8 cellular contexts compared by ENCODE assay signal in genomic region chr14:101834387-101835165, GRCh38.
DNase-seq lines count a peak whose midpoint lies in the region; ATAC-seq and TF ChIP-seq lines count a peak whose summit lies in the region.
"Had no signal": no experiment of that assay in that cellular context is flagged by ENCODE, and none has a peak within 500 bp of the region (broad histone marks: within the 10 kb centered on the region; RNA-seq: fewer than 3 reads in every experiment).

No MANE protein-coding gene starts in this region.

- H3K4me1 Mint-ChIP-seq in activated naive CD8-positive, alpha-beta T cell (ENCODE audit: low read depth) = peaks cover 88% of the 10 kb centered on the region

- peaks cover 98% of the 10 kb centered on the region for H3K79me2 ChIP-seq in DOHH2 (ENCODE audit: control insufficient read depth, low read length)

- peaks cover 11% of the 10 kb centered on the region; the same call in 1 of the 2 replicates for H4K20me1 ChIP-seq in DOHH2 (ENCODE audit: control insufficient read depth, insufficient read depth, low read depth, low read length)

- no peaks in the 10 kb centered on the region for H3K27me3 ChIP-seq in DOHH2 (ENCODE audit: control insufficient read depth, low read length)
- H3K27me3 ChIP-seq in right cardiac atrium (ENCODE audit: control insufficient read depth, insufficient read depth) = no peaks in the 10 kb centered on the region
- no peaks in the 10 kb centered on the region for H3K27me3 ChIP-seq in gastrocnemius medialis
- H3K27me3 ChIP-seq in WERI-Rb-1 (ENCODE audit: insufficient read depth, low read depth, severe bottlenecking) = no peaks in the 10 kb centered on the region

- in situ Hi-C loops in gastrocnemius medialis (cut with MboI; ENCODE audit: low sequenced_read_pairs in 4 of 4) = no loop called here

- H3K9me3 Mint-ChIP-seq in activated naive CD8-positive, alpha-beta T cell (ENCODE audit: low read depth) = no peaks in the 10 kb centered on the region

- peak overlapping the region; percentile 88 for H3K27ac Mint-ChIP-seq in activated naive CD8-positive, alpha-beta T cell

- H3K36me3 ChIP-seq in DOHH2 (ENCODE audit: control insufficient read depth, low read length) (peaks cover 64% of the 10 kb centered on the region), gastrocnemius medialis (no peaks in the 10 kb centered on the region), WERI-Rb-1 (peaks cover 3% of the 10 kb centered on the region; the same call in 1 of the 2 replicates)

- H3F3A ChIP-seq in DOHH2 (ENCODE audit: control insufficient read depth, insufficient read depth) = peaks cover 18% of the 10 kb centered on the region

- TF ChIP-seq POLR2A in gastrocnemius medialis (IDR thresholded peaks at IDR 0.05) = no peak

- H3K36me3 Mint-ChIP-seq in activated naive CD8-positive, alpha-beta T cell = peaks cover 10% of the 10 kb centered on the region

- H3K4me3 ChIP-seq in DOHH2 (ENCODE audit: low read length) (no peak overlapping the region), right cardiac atrium (ENCODE audit: low read length) (no peak overlapping the region), gastrocnemius medialis (no peak overlapping the region), WERI-Rb-1 (ENCODE audit: low read depth, low read length) (no peak overlapping the region)

- TF ChIP-seq CTCF in DOHH2 (IDR thresholded peaks at IDR 0.05; ENCODE audit: low read depth, low read length, poor library complexity, severe bottlenecking) (no peak), gastrocnemius medialis (IDR thresholded peaks at IDR 0.05 in 4 of 5, conservative IDR thresholded peaks at IDR 0.05 in 1 of 5) (no peak), WERI-Rb-1 (IDR thresholded peaks at IDR 0.05; ENCODE audit: low read depth, low read length) (no peak)

- H3K9me2 ChIP-seq in DOHH2 (replicated peaks; ENCODE audit: control insufficient read depth, low read length) = no peaks in the 10 kb centered on the region

- no peaks in the 10 kb centered on the region for H3K9me3 ChIP-seq in DOHH2 (ENCODE audit: control insufficient read depth, insufficient read depth, low read length)
- H3K9me3 ChIP-seq in right cardiac atrium (ENCODE audit: control insufficient read depth, low read length) = no peaks in the 10 kb centered on the region
- no peaks in the 10 kb centered on the region for H3K9me3 ChIP-seq in gastrocnemius medialis
- H3K9me3 ChIP-seq in WERI-Rb-1 (ENCODE audit: severe bottlenecking) = no peaks in the 10 kb centered on the region

- H3K4me3 Mint-ChIP-seq in activated naive CD8-positive, alpha-beta T cell = peak overlapping the region; percentile 23

- DNase-seq in right cardiac atrium (peak in 1 of 3 donors; percentile 48), gastrocnemius medialis (no peak), WERI-Rb-1 (no peak)
- DNase-seq: effector CD4-positive, alpha-beta T cell had no signal

- ATAC-seq in right cardiac atrium (peak; percentile 27 to 29), gastrocnemius medialis (no peak), GM19324 (IDR thresholded peaks at IDR 0.05; ENCODE audit: low FRiP score, unreplicated experiment) (no peak), HG03457 (IDR thresholded peaks at IDR 0.05; ENCODE audit: unreplicated experiment) (no peak)

- no peaks in the 10 kb centered on the region for H3K27me3 Mint-ChIP-seq in activated naive CD8-positive, alpha-beta T cell

- H3K4me1 ChIP-seq in DOHH2 (ENCODE audit: control insufficient read depth, low read length) = peaks cover 84% of the 10 kb centered on the region
- peaks cover 19% of the 10 kb centered on the region for H3K4me1 ChIP-seq in right cardiac atrium (ENCODE audit: control insufficient read depth, insufficient read depth, low read length)
- peaks cover 65 to 80% of the 10 kb centered on the region in 2 donors for H3K4me1 ChIP-seq in gastrocnemius medialis

- 52% methylated on average over 6 of the region's 6 CpGs for WGBS in right cardiac atrium

- peak overlapping the region; percentile 85 for H3K4me2 ChIP-seq in DOHH2 (ENCODE audit: low read length)

- H3K27ac ChIP-seq in DOHH2 (ENCODE audit: low read depth, low read length) (peak overlapping the region; percentile 6; the same call in 1 of the 2 replicates), right cardiac atrium (ENCODE audit: low read length) (peak overlapping the region; percentile 2), gastrocnemius medialis (peak overlapping the region; percentile 32 to 77 (median 72)), WERI-Rb-1 (no peak overlapping the region)

- intact Hi-C loops in right cardiac atrium (cut with DNase I) (no loop called here), gastrocnemius medialis (cut with DNase I; ENCODE audit: low total_unique reads) (no loop called here)

Comparison
In these comparisons a context has a peak if more than half of its experiments do, and no peak if none do; other contexts are left out.
1. ATAC-seq: peak in right cardiac atrium (2 of 2); none in gastrocnemius medialis (0 of 2), GM19324 (single experiment) and HG03457 (single experiment).